In genomic region chr7:24924375-24924774, GRCh38 we compare ENCODE assay signal across 16 cellular contexts. TPM values are rescaled to one million over a fixed set of nuclear protein-coding genes. Genes with fewer than 3 reads are reported as not detected.
A peak's percentile ranks its signal among the peaks of the same experiment; 100 is the strongest.
DNase-seq lines count a peak whose midpoint lies in the region; ATAC-seq and TF ChIP-seq lines count a peak whose summit lies in the region.
"Had no signal": no experiment of that assay in that cellular context is flagged by ENCODE, and none has a peak within 500 bp of the region (broad histone marks: within the 10 kb centered on the region; RNA-seq: fewer than 3 reads in every experiment).

No MANE protein-coding gene starts in this region.

- H3K27ac Mint-ChIP-seq in CD4-positive, alpha-beta T cell, result peak overlapping the region; percentile 34
- H3K27ac Mint-ChIP-seq in activated CD8-positive, alpha-beta T cell treated with anti-CD3 and anti-CD28 coated beads, Interleukin-2, amount 10 ng/mL, durations not matched to agents 7 days and 5 days, result peak overlapping the region; percentile 44
- H3K27ac Mint-ChIP-seq: B cell, nephron progenitor cell had no signal

- peak; percentile 54 for ATAC-seq in CD4-positive, alpha-beta T cell (ENCODE audit: poor library complexity)
- ATAC-seq in activated CD8-positive, alpha-beta T cell treated with anti-CD3 and anti-CD28 coated beads, Interleukin-2, amount 10 ng/mL, durations not matched to agents 7 days and 5 days, result peak; percentile 45
- ATAC-seq in left colon (peak; percentile 95), GM19328 (IDR thresholded peaks at IDR 0.05; ENCODE audit: unreplicated experiment) (no peak)

- POLR2A ChIA-PET in CD4-positive, alpha-beta T cell (lab: Charles Lee), result interaction anchor here (0.8 to 2.5 kb wide), 3 partner anchors 12 to 57 kb away, joined by 3 to 9 read pairs (median 3); no protein-coding TSS in a partner anchor
- POLR2A ChIA-PET in activated CD8-positive, alpha-beta T cell treated with anti-CD3 and anti-CD28 coated beads, Interleukin-2, amount 10 ng/mL, durations not matched to agents 7 days and 5 days (lab: Charles Lee), result interaction anchor here (1.4 kb wide), 1 partner anchor 55 kb away, joined by 3 read pairs; the partner anchor contains the start of gene OSBPL3

- intact Hi-C loops in CD4-positive, alpha-beta T cell (cut with DNase I, micrococcal nuclease), result no loop called here
- intact Hi-C loops in left colon (cut with DNase I, micrococcal nuclease), result no loop called here

- no peaks in the 10 kb centered on the region for H3K9me3 ChIP-seq in CD4-positive, alpha-beta T cell (ENCODE audit: control insufficient read depth, low read length)
- H3K9me3 ChIP-seq: SJCRH30 had no signal

- H3K4me3 Mint-ChIP-seq in CD4-positive, alpha-beta T cell, result no peak overlapping the region
- H3K4me3 Mint-ChIP-seq in activated CD8-positive, alpha-beta T cell treated with anti-CD3 and anti-CD28 coated beads, Interleukin-2, amount 10 ng/mL, durations not matched to agents 7 days and 5 days, result no peak overlapping the region
- H3K4me3 Mint-ChIP-seq: activated naive CD8-positive, alpha-beta T cell; B cell; nephron progenitor cell had no signal

- CTCF ChIA-PET in CD4-positive, alpha-beta T cell (lab: Charles Lee), result interaction anchor here (0.5 to 1.2 kb wide), 2 partner anchors 16 to 67 kb away, joined by 3 read pairs; no protein-coding TSS in a partner anchor
- CTCF ChIA-PET in activated CD8-positive, alpha-beta T cell treated with anti-CD3 and anti-CD28 coated beads, Interleukin-2, amount 10 ng/mL, durations not matched to agents 7 days and 5 days (lab: Charles Lee), result interaction anchor here (0.8 to 1.9 kb wide), 6 partner anchors 28 to 169 kb away, joined by 3 to 6 read pairs (median 4); partner anchors contain the start of gene OSBPL3

- H3K9me3 Mint-ChIP-seq in CD4-positive, alpha-beta T cell, result no peaks in the 10 kb centered on the region
- no peaks in the 10 kb centered on the region for H3K9me3 Mint-ChIP-seq in activated CD8-positive, alpha-beta T cell treated with anti-CD3 and anti-CD28 coated beads, Interleukin-2, amount 10 ng/mL, durations not matched to agents 7 days and 5 days (ENCODE audit: insufficient read depth)
- H3K9me3 Mint-ChIP-seq: nephron progenitor cell had no signal

- TF ChIP-seq CTCF in CD4-positive, alpha-beta T cell (IDR thresholded peaks at IDR 0.05), result no peak

- H3K27me3 Mint-ChIP-seq in CD4-positive, alpha-beta T cell, result no peaks in the 10 kb centered on the region
- no peaks in the 10 kb centered on the region for H3K27me3 Mint-ChIP-seq in activated CD8-positive, alpha-beta T cell treated with anti-CD3 and anti-CD28 coated beads, Interleukin-2, amount 10 ng/mL, durations not matched to agents 7 days and 5 days (ENCODE audit: low read depth)
- H3K27me3 Mint-ChIP-seq: activated naive CD8-positive, alpha-beta T cell; B cell had no signal

- no peak for DNase-seq in CD4-positive, alpha-beta T cell
- DNase-seq in GF-D8 (lab: John Stamatoyannopoulos, UW) (peak; percentile 87), left colon (no peak), midbrain (lab: John Stamatoyannopoulos, UW) (no peak), hippocampal formation (lab: John Stamatoyannopoulos, UW) (no peak)
- DNase-seq in activated CD8-positive, alpha-beta T cell treated with anti-CD3 and anti-CD28 coated beads, Interleukin-2, amount 10 ng/mL, durations not matched to agents 7 days and 5 days, result no peak
- DNase-seq: DMS 273 treated with DMSO at 0.1 percent for 48 hours, NCI-H1436, NCI-H226, nephron progenitor cell, SJCRH30, substantia nigra had no signal

- H3K27ac ChIP-seq in CD4-positive, alpha-beta T cell (ENCODE audit: low read depth, low read length), result no peak overlapping the region
- H3K27ac ChIP-seq: KMS-11, SJCRH30 had no signal

- no peaks in the 10 kb centered on the region for H3K27me3 ChIP-seq in CD4-positive, alpha-beta T cell (ENCODE audit: control insufficient read depth, insufficient read depth, low read length)
- H3K27me3 ChIP-seq: SJCRH30 had no signal

- H3K4me1 Mint-ChIP-seq in CD4-positive, alpha-beta T cell (ENCODE audit: low read depth), result peaks cover 70% of the 10 kb centered on the region
- H3K4me1 Mint-ChIP-seq in activated CD8-positive, alpha-beta T cell treated with anti-CD3 and anti-CD28 coated beads, Interleukin-2, amount 10 ng/mL, durations not matched to agents 7 days and 5 days (ENCODE audit: low read depth), result peaks cover 80% of the 10 kb centered on the region

- no peaks in the 10 kb centered on the region for H3K36me3 Mint-ChIP-seq in CD4-positive, alpha-beta T cell (ENCODE audit: low read depth)
- peaks cover 29% of the 10 kb centered on the region for H3K36me3 Mint-ChIP-seq in activated CD8-positive, alpha-beta T cell treated with anti-CD3 and anti-CD28 coated beads, Interleukin-2, amount 10 ng/mL, durations not matched to agents 7 days and 5 days (ENCODE audit: low read depth)
- H3K36me3 Mint-ChIP-seq: activated naive CD8-positive, alpha-beta T cell had no signal

RNA-seq across cellular contexts. Expression of gene OSBPL3, which starts 55.6 kb away (rescaled TPM):
- total RNA-seq in CD4-positive, alpha-beta T cell, result 10 to 100 TPM; 25.4 to 25.9 TPM
- total RNA-seq in activated CD8-positive, alpha-beta T cell treated with anti-CD3 and anti-CD28 coated beads, Interleukin-2, amount 10 ng/mL, durations not matched to agents 7 days and 5 days, result 10 to 100 TPM; 73.0 to 83.0 TPM
- total RNA-seq in left colon, result 10 to 100 TPM; 11.0 to 13.2 TPM
